18 cellular contexts compared by ENCODE assay signal in the genomic region with DNA sequence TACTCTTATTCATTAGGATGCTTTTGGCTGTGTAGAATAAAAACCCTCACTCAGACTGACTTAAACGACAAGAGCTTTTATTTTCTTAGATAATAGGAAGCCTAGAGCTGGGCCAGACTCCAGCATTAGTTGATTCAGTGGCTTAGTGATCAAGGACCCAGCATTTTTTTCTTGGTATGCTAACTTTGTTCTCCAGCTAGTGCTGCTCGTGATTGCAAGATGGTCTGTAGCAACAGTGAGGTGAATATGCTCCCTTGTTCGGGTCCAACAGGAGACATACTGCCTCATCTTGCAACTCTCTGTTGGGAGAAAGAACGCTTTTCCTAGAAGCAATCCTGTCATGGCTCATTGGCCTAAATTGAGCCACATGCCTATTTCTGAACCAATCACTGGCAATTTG. TPM values are rescaled to one million over a fixed set of nuclear protein-coding genes. Genes with fewer than 3 reads are reported as not detected.
DNase-seq lines count a peak whose midpoint lies in the region; ATAC-seq and TF ChIP-seq lines count a peak whose summit lies in the region.
"Had no signal": no experiment of that assay in that cellular context is flagged by ENCODE, and none has a peak within 500 bp of the region (broad histone marks: within the 10 kb centered on the region; RNA-seq: fewer than 3 reads in every experiment).

No MANE protein-coding gene starts in this region.

- H2AFZ ChIP-seq in IMR-90 (replicated peaks; ENCODE audit: low read length, poor library complexity) = no peak overlapping the region

- no peak overlapping the region for H3K4ac ChIP-seq in IMR-90 (ENCODE audit: low read depth, low read length)

- no peak overlapping the region; the same call in 1 of the 2 replicates for H3K18ac ChIP-seq in IMR-90 (ENCODE audit: low read depth, low read length)

- H3K27ac ChIP-seq in IMR-90 (ENCODE audit: insufficient read depth, low read length) (no peak overlapping the region), thyroid gland (no peak overlapping the region)
- H3K27ac ChIP-seq: Peyer's patch, SJSA1 had no signal

- H4K8ac ChIP-seq in IMR-90 (ENCODE audit: low read depth in 2 of 2, low read length in 2 of 2) = no peak overlapping the region

- H3K9ac ChIP-seq in IMR-90 (ENCODE audit: low read depth, low read length) = no peak overlapping the region

- BruUV-seq in IMR-90 (replicated peaks; lab: Mats Ljungman, UMichigan) = no TSS peak

- H3K14ac ChIP-seq in IMR-90 (replicated peaks; ENCODE audit: low read depth, low read length) = no peak overlapping the region

- no peaks in the 10 kb centered on the region for H3K36me3 ChIP-seq in IMR-90 (ENCODE audit: control insufficient read depth, insufficient read depth, low read length)
- no peaks in the 10 kb centered on the region for H3K36me3 ChIP-seq in thyroid gland
- H3K36me3 ChIP-seq: Peyer's patch, SJSA1 had no signal

- no peaks in the 10 kb centered on the region for H3K9me3 ChIP-seq in IMR-90 (ENCODE audit: control insufficient read depth, insufficient read depth, low read length)
- no peaks in the 10 kb centered on the region for H3K9me3 ChIP-seq in thyroid gland
- H3K9me3 ChIP-seq: Peyer's patch, SJSA1 had no signal

- no peak for ATAC-seq in IMR-90 (ENCODE audit: low read depth)
- no peak for ATAC-seq in effector memory CD8-positive, alpha-beta T cell (replicated peaks)
- ATAC-seq in GM18870 (IDR thresholded peaks at IDR 0.05; ENCODE audit: unreplicated experiment) = no peak

- H3K79me1 ChIP-seq in IMR-90 (ENCODE audit: low read depth in 1 of 2, low read length in 2 of 2) = peaks cover 0 to 9% of the 10 kb centered on the region in 2 experiments; a peak in 1 of 4 replicates

- H2BK120ac ChIP-seq in IMR-90 (ENCODE audit: low read depth, low read length) = no peak overlapping the region

- no peaks in the 10 kb centered on the region for H3K27me3 ChIP-seq in IMR-90 (ENCODE audit: control insufficient read depth, insufficient read depth, low read length)
- no peaks in the 10 kb centered on the region for H3K27me3 ChIP-seq in thyroid gland
- H3K27me3 ChIP-seq: Peyer's patch, SJSA1 had no signal

- H3K27me3 Mint-ChIP-seq in brain = no peaks in the 10 kb centered on the region
- H3K27me3 Mint-ChIP-seq in osteocyte (ENCODE audit: unreplicated experiment) = no peaks in the 10 kb centered on the region
- H3K27me3 Mint-ChIP-seq in effector memory CD8-positive, alpha-beta T cell = peaks cover 0 to 5% of the 10 kb centered on the region in 2 donors

- H3K23ac ChIP-seq in IMR-90 (ENCODE audit: low read depth, low read length) = no peak overlapping the region

- no peak overlapping the region for H4K91ac ChIP-seq in IMR-90 (ENCODE audit: insufficient read depth, low read depth, low read length)

- CTCF ChIA-PET in IMR-90 (lab: Yijun Ruan, JAX) = interaction anchor here (2.7 kb wide), 1 partner anchor 11 kb away, joined by 11 read pairs; no protein-coding TSS in a partner anchor

- no peaks in the 10 kb centered on the region for H4K20me1 ChIP-seq in IMR-90 (ENCODE audit: insufficient read depth, low read length)

- no peak for TF ChIP-seq POLR2A in IMR-90 (IDR thresholded peaks at IDR 0.05; ENCODE audit: low read depth, low read length)
- TF ChIP-seq POLR2A in thyroid gland (IDR thresholded peaks at IDR 0.05) = no peak

- H2AK5ac ChIP-seq in IMR-90 (ENCODE audit: low read depth, low read length) = no peak overlapping the region

- H2BK5ac ChIP-seq in IMR-90 (ENCODE audit: low read depth, low read length, poor library complexity, severe bottlenecking) = no peak overlapping the region

- H3K9me1 ChIP-seq in IMR-90 (ENCODE audit: insufficient read depth, low read length) = peaks cover 10% of the 10 kb centered on the region

- H4K5ac ChIP-seq in IMR-90 (ENCODE audit: low read depth, low read length) = no peak overlapping the region

- TF ChIP-seq RAD21 in IMR-90 (IDR thresholded peaks at IDR 0.05; ENCODE audit: low read length) = no peak

- H3K4me1 Mint-ChIP-seq in brain (peaks cover 23% of the 10 kb centered on the region), osteocyte (ENCODE audit: unreplicated experiment) (no peaks in the 10 kb centered on the region)
- H3K4me1 Mint-ChIP-seq in effector memory CD8-positive, alpha-beta T cell (ENCODE audit: low read depth in 2 of 2) = peaks cover 6 to 12% of the 10 kb centered on the region in 2 donors

- TF ChIP-seq CTCF in IMR-90 (conservative IDR thresholded peaks at IDR 0.05; ENCODE audit: low read depth, low read length) = no peak
- no peak for TF ChIP-seq CTCF in brain (conservative IDR thresholded peaks at IDR 0.05)
- TF ChIP-seq CTCF in thyroid gland (IDR thresholded peaks at IDR 0.05) = no peak
- TF ChIP-seq CTCF in osteocyte (IDR thresholded peaks at IDR 0.05) = no peak

- WGBS in IMR-90 (ENCODE audit: extremely low coverage in 2 of 2, insufficient read length in 1 of 2), 2 experiments = 92% methylated on average over 2 of the region's 4 CpGs; no CpG with 5 or more reads in 1 of the 2 experiments
- WGBS in thyroid gland, 2 donors = 24 to 30% methylated on average over 4 of the region's 4 CpGs

- dilution Hi-C loops in IMR-90 (cut with HindIII; ENCODE audit: low sequenced_read_pairs, unreplicated experiment) = no loop called here

- H3K4me1 ChIP-seq in IMR-90 (ENCODE audit: control insufficient read depth, insufficient read depth, low read length) = peaks cover 2% of the 10 kb centered on the region; the same call in 1 of the 2 replicates
- H3K4me1 ChIP-seq in thyroid gland = peaks cover 6 to 11% of the 10 kb centered on the region in 2 donors
- H3K4me1 ChIP-seq: SJSA1 had no signal

- no peak overlapping the region for H2BK20ac ChIP-seq in IMR-90 (ENCODE audit: low read depth, low read length)

- H3K9me3 Mint-ChIP-seq in brain (peaks cover 0 to 2% (median 0%) of the 10 kb centered on the region in 5 experiments), osteocyte (ENCODE audit: unreplicated experiment) (peaks cover 3% of the 10 kb centered on the region)
- H3K9me3 Mint-ChIP-seq in effector memory CD8-positive, alpha-beta T cell = no peaks in the 10 kb centered on the region
- H3K9me3 Mint-ChIP-seq: CD8-positive, alpha-beta memory T cell had no signal

- intact Hi-C loops in IMR-90 (cut with micrococcal nuclease) (no loop called here), thyroid gland (cut with DNase I) (no loop called here)

- H3K4me3 ChIP-seq in IMR-90 (ENCODE audit: insufficient read depth, low read depth, low read length) (no peak overlapping the region), thyroid gland (replicated peaks in 1 of 3) (no peak overlapping the region)
- H3K4me3 ChIP-seq: Peyer's patch, SJSA1 had no signal

- DNase-seq in IMR-90 = peak; percentile 56
- peak; percentile 4 for DNase-seq in fibroblast of the conjunctiva (ENCODE audit: low read depth)
- DNase-seq in thyroid gland = peak; percentile 54 to 64
- DNase-seq in osteocyte (ENCODE audit: extremely low spot score, unreplicated experiment) = no peak
- DNase-seq in effector memory CD8-positive, alpha-beta T cell = no peak
- DNase-seq: C1 segment of cervical spinal cord; CD8-positive, alpha-beta memory T cell; DMS53; H7; NCI-H1092 treated with DMSO at 0.1 percent for 48 hours; NCI-H146; NCI-H2081; NCI-H446 treated with DMSO at 0.1 percent for 48 hours; NK-92 treated with Interleukin-12 subunit alpha and Interleukin-12 subunit beta, amount 100 ng/mL, for 24 hours; Peyer's patch had no signal

- H2AK9ac ChIP-seq in IMR-90 (replicated peaks; ENCODE audit: low read depth, low read length, poor library complexity) = no peak overlapping the region

- H3K36me3 Mint-ChIP-seq in brain = no peaks in the 10 kb centered on the region
- H3K36me3 Mint-ChIP-seq in osteocyte (ENCODE audit: unreplicated experiment) = no peaks in the 10 kb centered on the region
- H3K36me3 Mint-ChIP-seq in effector memory CD8-positive, alpha-beta T cell (ENCODE audit: insufficient read depth) = no peaks in the 10 kb centered on the region

- POLR2A ChIA-PET in IMR-90 (lab: Charles Lee; ENCODE audit: unreplicated experiment) = no interaction called here

- in situ Hi-C loops in IMR-90 (cut with MboI; ENCODE audit: low sequenced_read_pairs) = no loop called here

- H3K27ac Mint-ChIP-seq in brain (peak overlapping the region in 4 of 5 experiments; percentile 15 to 70 (median 60)), osteocyte (ENCODE audit: unreplicated experiment) (no peak overlapping the region)
- no peak overlapping the region for H3K27ac Mint-ChIP-seq in effector memory CD8-positive, alpha-beta T cell
- H3K27ac Mint-ChIP-seq: CD8-positive, alpha-beta memory T cell had no signal

- H3K56ac ChIP-seq in IMR-90 (ENCODE audit: extremely low read depth, insufficient read depth, low read length) = no peak overlapping the region

- H3K4me3 Mint-ChIP-seq in brain (no peak overlapping the region), osteocyte (ENCODE audit: unreplicated experiment) (no peak overlapping the region)
- no peak overlapping the region for H3K4me3 Mint-ChIP-seq in effector memory CD8-positive, alpha-beta T cell
- H3K4me3 Mint-ChIP-seq: CD8-positive, alpha-beta memory T cell had no signal

- H3K4me2 ChIP-seq in IMR-90 (ENCODE audit: low read depth, low read length) = no peak overlapping the region

- no peak overlapping the region for H2BK15ac ChIP-seq in IMR-90 (ENCODE audit: low read depth, low read length)

TF ChIP-seq in IMR-90, 13 proteins besides CTCF, POLR2A, EP300 and RAD21:
- TF ChIP-seq USF2 (IDR thresholded peaks at IDR 0.05; ENCODE audit: low read depth, low read length) (peak; percentile 47; the same call in 1 of the 2 replicates), RFX5 (IDR thresholded peaks at IDR 0.05; ENCODE audit: low read depth, low read length) (no peak), CHD1 (IDR thresholded peaks at IDR 0.05; ENCODE audit: low read depth, low read length) (no peak), RCOR1 (IDR thresholded peaks at IDR 0.05; ENCODE audit: insufficient replicate concordance, low read length) (no peak), BHLHE40 (IDR thresholded peaks at IDR 0.05; ENCODE audit: low read depth, low read length) (no peak)

RNA-seq across cellular contexts. Expression of gene INSC, which starts 33.5 kb away (rescaled TPM):
- total RNA-seq in IMR-90 (2012; rRNA removed) (0.56 and 1.4 TPM in 2 replicates), thyroid gland (1 to 10 TPM in 1 of 4 donors, under 1 TPM in 2, not detected in 1; 0.38 to 1.2 (median 0.54) TPM), osteocyte (not detected in 2 replicates)
- polyA plus RNA-seq in IMR-90 (2012; rRNA removed) (0.53 and 0.87 TPM in 2 replicates), brain (ENCODE audit: insufficient read depth, low read depth, low replicate concordance) (not detected)
- 0.42 and 0.49 TPM in 2 replicates for polyA plus RNA-seq in IMR-90 (2012; cell fraction: cytosol; rRNA removed)
- polyA plus RNA-seq in IMR-90 (2012; cell fraction: nucleus; rRNA removed; ENCODE audit: low replicate concordance) = 0.81 and 1.2 TPM in 2 replicates
- total RNA-seq: CD8-positive, alpha-beta memory T cell; H7 had no signal
- polyA plus RNA-seq: CD8-positive, alpha-beta memory T cell had no signal

Comparison
In these comparisons a context has a peak if more than half of its experiments do, and no peak if none do; other contexts are left out.
1. DNase-seq: peak in IMR-90 (single experiment), fibroblast of the conjunctiva (single experiment) and thyroid gland (2 of 2); none in osteocyte (single experiment) and effector memory CD8-positive, alpha-beta T cell (0 of 3).
2. H3K27ac Mint-ChIP-seq: peak in brain (4 of 5); none in osteocyte (single experiment) and effector memory CD8-positive, alpha-beta T cell (0 of 2).